ENCODE assay signal across 16 cellular contexts in the genomic region with DNA sequence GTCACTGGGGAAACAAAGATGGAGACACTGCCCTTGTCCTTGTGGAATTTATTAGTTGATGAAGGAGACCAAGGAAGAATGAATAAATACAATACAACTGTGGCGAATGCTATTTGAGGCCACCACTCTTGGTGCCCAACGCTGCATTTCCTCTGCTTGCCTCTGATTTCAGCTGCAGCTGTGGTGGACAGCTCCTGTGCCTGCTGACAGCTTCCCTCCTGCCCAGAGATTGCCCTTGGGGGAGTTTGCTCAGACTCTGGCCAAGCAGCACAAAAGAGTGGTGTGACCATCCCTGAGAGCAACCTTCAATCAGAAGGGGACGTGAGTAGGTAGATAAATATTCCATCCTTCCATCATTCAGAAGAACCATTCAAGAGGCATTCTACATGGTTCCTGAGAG.
DNase-seq lines count a peak whose midpoint lies in the region; ATAC-seq, FAIRE-seq and TF ChIP-seq lines count a peak whose summit lies in the region.
"Had no signal": no experiment of that assay in that cellular context is flagged by ENCODE, and none has a peak within 500 bp of the region (broad histone marks: within the 10 kb centered on the region; RNA-seq: fewer than 3 reads in every experiment).

No MANE protein-coding gene starts in this region.

- H3K4me1 ChIP-seq in liver (ENCODE audit: control insufficient read depth in 4 of 4, insufficient read depth in 4 of 4, low read length in 3 of 4), result no peaks in the 10 kb centered on the region
- H3K4me1 ChIP-seq: spleen had no signal

- TF ChIP-seq CTCF in bronchial epithelial cell (IDR thresholded peaks at IDR 0.05; ENCODE audit: insufficient read depth, low read length, severe bottlenecking), result no peak
- TF ChIP-seq CTCF in liver (IDR thresholded peaks at IDR 0.05; ENCODE audit: low read depth, low read length, missing input control), result no peak

- H3K4me3 ChIP-seq in bronchial epithelial cell (ENCODE audit: low read depth, low read length), result no peak overlapping the region
- no peak overlapping the region for H3K4me3 ChIP-seq in liver (ENCODE audit: low read depth in 1 of 3, low read length in 3 of 3)
- H3K4me3 ChIP-seq: PC-9, spleen had no signal

- H3K9me3 ChIP-seq in liver (ENCODE audit: control insufficient read depth in 4 of 4, low read length in 3 of 4), result no peaks in the 10 kb centered on the region
- H3K9me3 ChIP-seq: spleen had no signal

- H3K9ac ChIP-seq in liver (ENCODE audit: low read depth in 1 of 2, low read length in 2 of 2), result no peak overlapping the region

- no peaks in the 10 kb centered on the region for H3K9me3 Mint-ChIP-seq in stimulated activated effector memory CD8-positive, alpha-beta T cell treated with anti-CD3 and anti-CD28 coated beads, Interleukin-12 subunit alpha, Interleukin-12 subunit beta, amount 100 ng/mL, for 72 hours
- H3K9me3 Mint-ChIP-seq: activated T-cell treated with anti-CD3 and anti-CD28 coated beads, Interleukin-2, amount 50 U/mL, for 4 hours; brain; naive B cell had no signal

- ATAC-seq in stimulated activated effector memory CD8-positive, alpha-beta T cell treated with anti-CD3 and anti-CD28 coated beads, Interleukin-12 subunit alpha, Interleukin-12 subunit beta, amount 100 ng/mL, for 72 hours, result no peak
- ATAC-seq in HG03460 (IDR thresholded peaks at IDR 0.05; ENCODE audit: unreplicated experiment), result no peak
- ATAC-seq: activated T-cell treated with anti-CD3 and anti-CD28 coated beads, Interleukin-2, amount 50 U/mL, for 4 hours had no signal

- FAIRE-seq in bronchial epithelial cell (lab: Jason Lieb, UNC), result no peak

- H3K27me3 ChIP-seq in bronchial epithelial cell (ENCODE audit: control insufficient read depth, insufficient read depth, low read length), result no peaks in the 10 kb centered on the region
- no peaks in the 10 kb centered on the region for H3K27me3 ChIP-seq in liver (ENCODE audit: control insufficient read depth in 4 of 4, insufficient read depth in 4 of 4, low read length in 3 of 4)

- H3K36me3 ChIP-seq in bronchial epithelial cell (ENCODE audit: control insufficient read depth, insufficient read depth, low read length) (no peaks in the 10 kb centered on the region), liver (ENCODE audit: control insufficient read depth in 4 of 4, insufficient read depth in 3 of 4, low read depth in 1 of 4, low read length in 3 of 4) (no peaks in the 10 kb centered on the region)
- H3K36me3 ChIP-seq: spleen had no signal

- H3K4me1 Mint-ChIP-seq in stimulated activated effector memory CD8-positive, alpha-beta T cell treated with anti-CD3 and anti-CD28 coated beads, Interleukin-12 subunit alpha, Interleukin-12 subunit beta, amount 100 ng/mL, for 72 hours, result no peaks in the 10 kb centered on the region
- H3K4me1 Mint-ChIP-seq: naive B cell had no signal

- no peaks in the 10 kb centered on the region for H3K36me3 Mint-ChIP-seq in stimulated activated effector memory CD8-positive, alpha-beta T cell treated with anti-CD3 and anti-CD28 coated beads, Interleukin-12 subunit alpha, Interleukin-12 subunit beta, amount 100 ng/mL, for 72 hours
- H3K36me3 Mint-ChIP-seq: brain, naive B cell had no signal

- no peak for TF ChIP-seq RAD21 in liver (IDR thresholded peaks at IDR 0.05)

- no peak overlapping the region for H3K27ac ChIP-seq in liver (ENCODE audit: low read depth in 1 of 2, low read length in 2 of 2)
- H3K27ac ChIP-seq: PC-9, spleen, VCaP had no signal

- no peak overlapping the region for H3K27ac Mint-ChIP-seq in stimulated activated effector memory CD8-positive, alpha-beta T cell treated with anti-CD3 and anti-CD28 coated beads, Interleukin-12 subunit alpha, Interleukin-12 subunit beta, amount 100 ng/mL, for 72 hours
- H3K27ac Mint-ChIP-seq: brain, naive B cell had no signal

- no peak overlapping the region for H3K4me3 Mint-ChIP-seq in stimulated activated effector memory CD8-positive, alpha-beta T cell treated with anti-CD3 and anti-CD28 coated beads, Interleukin-12 subunit alpha, Interleukin-12 subunit beta, amount 100 ng/mL, for 72 hours
- H3K4me3 Mint-ChIP-seq: activated T-cell treated with anti-CD3 and anti-CD28 coated beads, Interleukin-2, amount 50 U/mL, for 4 hours; naive B cell had no signal

- DNase-seq in AG08396 (ENCODE audit: low spot score) (peak; percentile 5), HuH-7.5 (ENCODE audit: low spot score) (peak; percentile 1), bronchial epithelial cell (ENCODE audit: low read depth) (peak; percentile 13), NCI-H1417 (lab: John Stamatoyannopoulos, UW) (no peak), NOMO-1 treated with DMSO at 0.1 percent for 48 hours (lab: John Stamatoyannopoulos, UW; ENCODE audit: unreplicated experiment) (no peak)
- no peak for DNase-seq in stimulated activated effector memory CD8-positive, alpha-beta T cell treated with anti-CD3 and anti-CD28 coated beads, Interleukin-12 subunit alpha, Interleukin-12 subunit beta, amount 100 ng/mL, for 72 hours (ENCODE audit: low spot score in 2 of 2)
- DNase-seq: activated T-cell treated with anti-CD3 and anti-CD28 coated beads, Interleukin-2, amount 50 U/mL, for 4 hours; GDM1; naive B cell; NCI-H2171; spleen had no signal

- WGBS in liver, result 44% methylated on average over 3 of the region's 3 CpGs

TF ChIP-seq in liver, 16 proteins besides CTCF, POLR2A, EP300 and RAD21:
- TF ChIP-seq FOXA2 (IDR thresholded peaks at IDR 0.05) (no peak), EGR1 (IDR thresholded peaks at IDR 0.05; ENCODE audit: low read depth in 2 of 2) (no peak), REST (IDR thresholded peaks at IDR 0.05) (peak; percentile 96), FOXA1 (IDR thresholded peaks at IDR 0.05) (no peak), GABPA (IDR thresholded peaks at IDR 0.05 in 1 of 2, conservative IDR thresholded peaks at IDR 0.05 in 1 of 2) (no peak)
- TF ChIP-seq, protein P1, sequence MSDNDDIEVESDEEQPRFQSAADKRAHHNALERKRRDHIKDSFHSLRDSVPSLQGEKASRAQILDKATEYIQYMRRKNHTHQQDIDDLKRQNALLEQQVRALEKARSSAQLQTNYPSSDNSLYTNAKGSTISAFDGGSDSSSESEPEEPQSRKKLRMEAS (IDR thresholded peaks at IDR 0.05), result no peak
TF ChIP-seq in liver: peak in this region for 1.

Comparison
In these comparisons a context has a peak if more than half of its experiments do, and no peak if none do; other contexts are left out.
1. DNase-seq: peak in AG08396 (single experiment), HuH-7.5 (single experiment) and bronchial epithelial cell (single experiment); none in NCI-H1417 (0 of 3), stimulated activated effector memory CD8-positive, alpha-beta T cell treated with anti-CD3 and anti-CD28 coated beads, Interleukin-12 subunit alpha, Interleukin-12 subunit beta, amount 100 ng/mL, for 72 hours (0 of 2) and NOMO-1 treated with DMSO at 0.1 percent for 48 hours (single experiment).